In the genomic region with DNA sequence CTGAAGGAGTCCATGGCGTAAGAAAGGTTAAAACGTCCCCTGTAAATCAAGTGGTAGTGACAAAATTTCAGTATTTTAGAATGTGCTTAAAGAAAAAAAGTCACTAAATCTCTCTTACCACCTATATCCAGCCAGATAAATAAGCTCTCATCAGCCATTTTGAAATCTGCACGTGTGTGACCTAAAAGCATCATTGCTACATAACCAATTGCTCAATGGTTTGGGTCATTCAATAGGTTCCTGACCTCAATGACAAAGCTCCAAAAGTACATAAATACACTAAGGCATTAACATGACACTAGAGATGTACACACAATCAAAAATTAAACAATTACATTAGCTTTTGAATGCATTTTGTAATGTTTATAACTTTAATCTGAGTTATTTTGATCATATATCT, we compare ENCODE assay signal across 18 cellular contexts.
"Had no signal": no experiment of that assay in that cellular context is flagged by ENCODE, and none has a peak within 500 bp of the region (broad histone marks: within the 10 kb centered on the region; RNA-seq: fewer than 3 reads in every experiment).

No MANE protein-coding gene starts in this region.

- H3K36me3 ChIP-seq: esophagus muscularis mucosa, thoracic aorta, upper lobe of right lung had no signal

- H3K4me1 ChIP-seq: esophagus muscularis mucosa, parathyroid adenoma, upper lobe of right lung had no signal

- H3K27me3 Mint-ChIP-seq: activated CD4-positive, alpha-beta memory T cell treated with anti-CD3 and anti-CD28 coated beads for 36 hours; activated CD4-positive, alpha-beta T cell treated with anti-CD3 and anti-CD28 coated beads for 36 hours; activated naive CD8-positive, alpha-beta T cell; dendritic cell treated with granulocyte-macrophage colony-stimulating factor and Interleukin-4, amounts not matched to agents 40 ng/mL and 50 ng/mL, for 4 days; natural killer cell treated with Interleukin-12 subunit alpha and Interleukin-12 subunit beta and Interleukin-15 and Interleukin-18, amount 100 ng/mL, for 72 hours; stimulated activated memory B cell treated with anti-CD40 and anti-IgM and Interleukin-4, amounts not matched to agents 10 μg/mL and 1 μg/mL and 100 μg/mL, for 72 hours had no signal

- H3K36me3 Mint-ChIP-seq: activated CD4-positive, alpha-beta memory T cell treated with anti-CD3 and anti-CD28 coated beads for 36 hours; mesothelial cell of epicardium; natural killer cell treated with Interleukin-12 subunit alpha and Interleukin-12 subunit beta and Interleukin-15 and Interleukin-18, amount 100 ng/mL, for 72 hours; WTC11 had no signal

- H3K4me3 Mint-ChIP-seq: activated CD4-positive, alpha-beta memory T cell treated with anti-CD3 and anti-CD28 coated beads for 36 hours; activated CD4-positive, alpha-beta T cell treated with anti-CD3 and anti-CD28 coated beads for 36 hours; activated naive CD8-positive, alpha-beta T cell; dendritic cell treated with granulocyte-macrophage colony-stimulating factor and Interleukin-4, amounts not matched to agents 40 ng/mL and 50 ng/mL, for 4 days; mesothelial cell of epicardium; natural killer cell treated with Interleukin-12 subunit alpha and Interleukin-12 subunit beta and Interleukin-15 and Interleukin-18, amount 100 ng/mL, for 72 hours; stimulated activated memory B cell treated with anti-CD40 and anti-IgM and Interleukin-4, amounts not matched to agents 10 μg/mL and 1 μg/mL and 100 μg/mL, for 72 hours; WTC11 had no signal

- H3K27ac ChIP-seq: esophagus muscularis mucosa, parathyroid adenoma, thoracic aorta, upper lobe of right lung had no signal

- H3K4me3 ChIP-seq: esophagus muscularis mucosa, smooth muscle cell, thoracic aorta, upper lobe of right lung had no signal

- H3K27me3 ChIP-seq: esophagus muscularis mucosa, upper lobe of right lung had no signal

- ATAC-seq: activated CD4-positive, alpha-beta T cell treated with anti-CD3 and anti-CD28 coated beads for 36 hours; natural killer cell treated with Interleukin-12 subunit alpha and Interleukin-12 subunit beta and Interleukin-15 and Interleukin-18, amount 100 ng/mL, for 72 hours; sciatic nerve; stimulated activated memory B cell treated with anti-CD40 and anti-IgM and Interleukin-4, amounts not matched to agents 10 μg/mL and 1 μg/mL and 100 μg/mL, for 72 hours; upper lobe of right lung; WTC11 had no signal

- DNase-seq: activated CD4-positive, alpha-beta memory T cell treated with anti-CD3 and anti-CD28 coated beads for 36 hours; activated CD4-positive, alpha-beta T cell treated with anti-CD3 and anti-CD28 coated beads for 36 hours; activated T-cell treated with anti-CD3 and anti-CD28 coated beads for 4 hours; effector CD8-positive, alpha-beta T cell; hypothalamus; stimulated activated CD4-positive, alpha-beta T cell treated with anti-CD3 and anti-CD28 coated beads, Interleukin-4, amount 100 ng/mL, for 24 hours; upper lobe of right lung had no signal

- H3K9me3 Mint-ChIP-seq: activated CD4-positive, alpha-beta memory T cell treated with anti-CD3 and anti-CD28 coated beads for 36 hours; dendritic cell treated with granulocyte-macrophage colony-stimulating factor and Interleukin-4, amounts not matched to agents 40 ng/mL and 50 ng/mL, for 4 days; mesothelial cell of epicardium; natural killer cell treated with Interleukin-12 subunit alpha and Interleukin-12 subunit beta and Interleukin-15 and Interleukin-18, amount 100 ng/mL, for 72 hours; stimulated activated memory B cell treated with anti-CD40 and anti-IgM and Interleukin-4, amounts not matched to agents 10 μg/mL and 1 μg/mL and 100 μg/mL, for 72 hours; WTC11 had no signal

- H3K9me3 ChIP-seq: esophagus muscularis mucosa, thoracic aorta, upper lobe of right lung had no signal
